8 cellular contexts compared by ENCODE assay signal in genomic region chr16:12804395-12804794, GRCh38. TPM values are rescaled to one million over a fixed set of nuclear protein-coding genes. Genes with fewer than 3 reads are reported as not detected.
DNase-seq lines count a peak whose midpoint lies in the region; ATAC-seq and TF ChIP-seq lines count a peak whose summit lies in the region.

No MANE protein-coding gene starts in this region.

- peaks cover 0 to 10% (median under 1%) of the 10 kb centered on the region in 11 experiments; a peak in 8 of 22 replicates for H3K9me3 ChIP-seq in BLaER1 treated with 17β-estradiol and CSF1 and Interleukin-3, amounts not matched to agents 10 nM and 100 nM (replicated peaks in 1 of 11)
- no peaks in the 10 kb centered on the region for H3K9me3 ChIP-seq in neuronal stem cell (replicated peaks in 1 of 2; ENCODE audit: control insufficient read depth in 2 of 2, insufficient read depth in 1 of 2, low read depth in 1 of 2, low read length in 2 of 2)

- H3K27me3 ChIP-seq in BLaER1 treated with 17β-estradiol and CSF1 and Interleukin-3, amounts not matched to agents 10 nM and 100 nM: no peaks in the 10 kb centered on the region
- H3K27me3 ChIP-seq in neuronal stem cell (ENCODE audit: control insufficient read depth in 3 of 3, insufficient read depth in 3 of 3, low read depth in 1 of 3, low read length in 3 of 3): no peaks in the 10 kb centered on the region

- H4K20me1 ChIP-seq in BLaER1 treated with 17β-estradiol and CSF1 and Interleukin-3, amounts not matched to agents 10 nM and 100 nM: peaks cover 0 to 8% (median 0%) of the 10 kb centered on the region in 11 experiments; a peak in 3 of 22 replicates

- H3K23ac ChIP-seq in neuronal stem cell (ENCODE audit: low read depth, low read length, poor library complexity): no peak overlapping the region

- H4K8ac ChIP-seq in neuronal stem cell (ENCODE audit: low read depth, low read length): no peak overlapping the region

- H3K79me1 ChIP-seq in neuronal stem cell (ENCODE audit: low read depth, low read length): no peaks in the 10 kb centered on the region

- H3K4me1 ChIP-seq in BLaER1 treated with 17β-estradiol and CSF1 and Interleukin-3, amounts not matched to agents 10 nM and 100 nM: peaks cover 27 to 47% (median 42%) of the 10 kb centered on the region in 10 experiments
- H3K4me1 ChIP-seq in neuronal stem cell (ENCODE audit: control insufficient read depth in 2 of 2, insufficient read depth in 1 of 2, low read depth in 1 of 2, low read length in 2 of 2): no peaks in the 10 kb centered on the region

- no peak overlapping the region for H3K18ac ChIP-seq in neuronal stem cell (ENCODE audit: low read length)

- no peak overlapping the region for H2BK12ac ChIP-seq in neuronal stem cell (ENCODE audit: low read length)

- H3K4me3 ChIP-seq in BLaER1 treated with 17β-estradiol and CSF1 and Interleukin-3, amounts not matched to agents 10 nM and 100 nM: peak overlapping the region; percentile 59 to 82 (median 74); a peak in 18 of 20 replicates
- H3K4me3 ChIP-seq in LNCaP clone FGC (ENCODE audit: low read depth, low read length) (peak overlapping the region; percentile 78), coronary artery (peak overlapping the region; percentile 73), neuronal stem cell (ENCODE audit: low read length in 2 of 2) (peak overlapping the region in 1 of 2 donors; percentile 64)

- peaks cover 0 to 10% (median 0%) of the 10 kb centered on the region in 11 experiments; a peak in 4 of 22 replicates for H3K36me3 ChIP-seq in BLaER1 treated with 17β-estradiol and CSF1 and Interleukin-3, amounts not matched to agents 10 nM and 100 nM
- no peaks in the 10 kb centered on the region for H3K36me3 ChIP-seq in neuronal stem cell (replicated peaks in 1 of 2; ENCODE audit: control insufficient read depth in 2 of 2, insufficient read depth in 2 of 2, low read length in 2 of 2)

- peak overlapping the region in 7 of 11 experiments; percentile 85 to 95 (median 93); a peak in 11 of 22 replicates for H3K27ac ChIP-seq in BLaER1 treated with 17β-estradiol and CSF1 and Interleukin-3, amounts not matched to agents 10 nM and 100 nM
- H3K27ac ChIP-seq in coronary artery: no peak overlapping the region
- H3K27ac ChIP-seq in neuronal stem cell (replicated peaks; ENCODE audit: low read length): no peak overlapping the region

- H2AK5ac ChIP-seq in neuronal stem cell (ENCODE audit: low read depth, low read length): no peak overlapping the region

- H2AFZ ChIP-seq in neuronal stem cell (ENCODE audit: low read length): peak overlapping the region; percentile 100

- H3K14ac ChIP-seq in neuronal stem cell (ENCODE audit: low read length): no peak overlapping the region

- H2BK5ac ChIP-seq in neuronal stem cell (ENCODE audit: low read length): no peak overlapping the region

- no peak for DNase-seq in LNCaP clone FGC (ENCODE audit: low read depth)
- peak; percentile 38 for DNase-seq in coronary artery (ENCODE audit: low spot score)
- DNase-seq in neuronal stem cell (ENCODE audit: low spot score): no peak
- no peak for DNase-seq in NCI-H1092 (lab: John Stamatoyannopoulos, UW)

- no peak overlapping the region for H2BK120ac ChIP-seq in neuronal stem cell (ENCODE audit: low read depth, low read length)

- no CpG with 5 or more reads among the region's 9 CpGs for WGBS in neuronal stem cell (ENCODE audit: extremely low coverage in 2 of 2, insufficient read length in 2 of 2, insufficient replicate concordance in 1 of 2), 2 donors

- no peak overlapping the region for H2BK15ac ChIP-seq in neuronal stem cell (ENCODE audit: low read length)

- ATAC-seq in GM21390 (IDR thresholded peaks at IDR 0.05; ENCODE audit: unreplicated experiment) (no peak), GM21528 (IDR thresholded peaks at IDR 0.05; ENCODE audit: low FRiP score, unreplicated experiment) (no peak), HG02870 (IDR thresholded peaks at IDR 0.05; ENCODE audit: unreplicated experiment) (no peak)

- H3K4ac ChIP-seq in neuronal stem cell (ENCODE audit: low read length): no peak overlapping the region

- no peak overlapping the region for H4K91ac ChIP-seq in neuronal stem cell (ENCODE audit: low read depth, low read length, poor library complexity)

- H3K9ac ChIP-seq in BLaER1 treated with 17β-estradiol and CSF1 and Interleukin-3, amounts not matched to agents 10 nM and 100 nM: peak overlapping the region in 4 of 11 experiments; percentile 80 to 91 (median 83); a peak in 5 of 22 replicates
- no peak overlapping the region for H3K9ac ChIP-seq in neuronal stem cell (ENCODE audit: low read depth, low read length, poor library complexity)

- peak overlapping the region; percentile 64 to 98 (median 89) for H3K4me2 ChIP-seq in BLaER1 treated with 17β-estradiol and CSF1 and Interleukin-3, amounts not matched to agents 10 nM and 100 nM
- no peak overlapping the region for H3K4me2 ChIP-seq in neuronal stem cell (ENCODE audit: insufficient read depth, low read length, poor library complexity, severe bottlenecking)

- TF ChIP-seq CTCF in LNCaP clone FGC (IDR thresholded peaks at IDR 0.05; ENCODE audit: control insufficient read depth, extremely low read depth, insufficient read depth) (no peak), coronary artery (IDR thresholded peaks at IDR 0.05) (no peak)

RNA-seq across cellular contexts. Expression of gene CPPED1, which starts 0.7 kb away (rescaled TPM):
- polyA plus RNA-seq in neuronal stem cell (2013, experiment 1 of 2): 6.0 TPM
- 5.8 TPM for polyA plus RNA-seq in neuronal stem cell (2013, experiment 2 of 2)

Comparison
In these comparisons a context has a peak if more than half of its experiments do, and no peak if none do; other contexts are left out.
1. H3K27ac ChIP-seq: peak in BLaER1 treated with 17β-estradiol and CSF1 and Interleukin-3, amounts not matched to agents 10 nM and 100 nM (7 of 11); none in coronary artery (0 of 2) and neuronal stem cell (single experiment).